7 cellular contexts compared by ENCODE assay signal in the genomic region with DNA sequence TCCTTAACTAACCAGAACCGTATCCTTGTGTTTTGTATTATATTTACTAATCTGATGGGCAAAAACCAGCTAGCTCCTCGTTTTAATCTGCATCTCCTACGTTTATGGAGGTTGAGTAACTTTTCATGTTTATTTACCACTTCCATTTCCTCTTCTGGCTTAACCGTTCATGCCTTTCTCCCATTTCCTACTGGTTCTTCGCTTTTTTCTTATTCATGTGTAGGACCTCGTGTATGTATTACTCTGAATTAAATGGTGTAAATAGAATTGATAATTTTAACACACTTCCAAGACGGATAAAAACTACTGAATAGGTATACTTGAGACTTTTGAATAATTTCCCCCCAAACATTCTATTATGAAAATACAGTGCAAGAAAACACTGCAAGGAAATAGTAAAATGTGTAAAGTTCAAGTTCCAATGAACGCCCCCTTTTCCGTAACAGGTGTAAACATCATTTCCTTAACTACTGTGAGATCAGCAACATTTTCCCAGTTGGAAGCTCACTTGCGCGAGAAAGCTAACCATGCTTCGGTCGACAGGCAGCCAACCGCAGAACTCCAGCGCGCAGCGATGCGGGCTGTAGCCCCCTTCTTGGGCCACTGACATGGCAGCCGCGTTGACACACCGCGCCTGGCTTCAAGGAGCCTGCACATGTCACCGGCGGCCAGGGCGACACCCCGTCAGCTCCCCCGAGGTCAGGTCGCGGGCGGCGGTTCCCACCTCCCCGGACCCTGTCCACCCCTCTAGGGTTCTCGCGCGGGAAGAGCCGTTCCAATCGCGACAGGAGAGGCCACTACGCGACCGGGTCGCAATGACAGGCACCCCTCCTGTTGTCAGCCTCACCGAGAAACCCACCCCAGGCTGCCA. TPM values are rescaled to one million over a fixed set of nuclear protein-coding genes. Genes with fewer than 3 reads are reported as not detected.
DNase-seq lines count a peak whose midpoint lies in the region; ATAC-seq and TF ChIP-seq lines count a peak whose summit lies in the region.

No MANE protein-coding gene starts in this region.

- intact Hi-C loops in thyroid gland (cut with DNase I): no loop called here

- no peaks in the 10 kb centered on the region for H3K9me3 ChIP-seq in thyroid gland

- H3K27ac Mint-ChIP-seq in nephron progenitor cell: peak overlapping the region; percentile 84

- peak overlapping the region; percentile 94 for H3K4me3 Mint-ChIP-seq in activated T-cell treated with anti-CD3 and anti-CD28 coated beads, Interleukin-2, amount 50 U/mL, for 4 hours
- peak overlapping the region; percentile 94 for H3K4me3 Mint-ChIP-seq in nephron progenitor cell

- ATAC-seq in GM18861 (IDR thresholded peaks at IDR 0.05; ENCODE audit: unreplicated experiment) (peak; percentile 2), HG02938 (IDR thresholded peaks at IDR 0.05; ENCODE audit: unreplicated experiment) (peak; percentile 10)
- ATAC-seq in activated T-cell treated with anti-CD3 and anti-CD28 coated beads, Interleukin-2, amount 50 U/mL, for 4 hours: peak; percentile 9 to 11

- peaks cover 5 to 17% of the 10 kb centered on the region in 2 donors for H3K4me1 ChIP-seq in thyroid gland

- peak overlapping the region; percentile 88 for H3K4me3 ChIP-seq in fibroblast of pulmonary artery (replicated peaks; ENCODE audit: low read depth, low read length)
- peak overlapping the region; percentile 80 to 94 (median 90) for H3K4me3 ChIP-seq in thyroid gland (replicated peaks in 1 of 3)

- H3K27ac ChIP-seq in thyroid gland: peak overlapping the region; percentile 85 to 88 (median 87)

- H3K4me1 Mint-ChIP-seq in activated T-cell treated with anti-CD3 and anti-CD28 coated beads, Interleukin-2, amount 50 U/mL, for 4 hours (ENCODE audit: low read depth): peaks cover 50% of the 10 kb centered on the region
- H3K4me1 Mint-ChIP-seq in nephron progenitor cell: peaks cover 31% of the 10 kb centered on the region

- DNase-seq in NCI-H748 treated with DMSO at 0.1 percent for 48 hours (lab: John Stamatoyannopoulos, UW) (peak; percentile 9), fibroblast of pulmonary artery (ENCODE audit: low read depth) (peak; percentile 39), nephron progenitor cell (peak; percentile 69), thyroid gland (peak; percentile 32 to 48)
- DNase-seq in activated T-cell treated with anti-CD3 and anti-CD28 coated beads, Interleukin-2, amount 50 U/mL, for 4 hours: peak; percentile 28

- H3K36me3 Mint-ChIP-seq in activated T-cell treated with anti-CD3 and anti-CD28 coated beads, Interleukin-2, amount 50 U/mL, for 4 hours (ENCODE audit: insufficient read depth): peaks cover 2% of the 10 kb centered on the region
- no peaks in the 10 kb centered on the region for H3K36me3 Mint-ChIP-seq in nephron progenitor cell (ENCODE audit: low read depth)

- H3K36me3 ChIP-seq in thyroid gland: no peaks in the 10 kb centered on the region

- H3K27me3 ChIP-seq in thyroid gland: no peaks in the 10 kb centered on the region

- TF ChIP-seq CTCF in fibroblast of pulmonary artery (IDR thresholded peaks at IDR 0.05; ENCODE audit: low read length, missing control alignments) (no peak), nephron progenitor cell (IDR thresholded peaks at IDR 0.05) (no peak), thyroid gland (IDR thresholded peaks at IDR 0.05) (no peak)

- no peak for TF ChIP-seq POLR2A in thyroid gland (IDR thresholded peaks at IDR 0.05)

- peaks cover 2% of the 10 kb centered on the region for H3K27me3 Mint-ChIP-seq in activated T-cell treated with anti-CD3 and anti-CD28 coated beads, Interleukin-2, amount 50 U/mL, for 4 hours (ENCODE audit: low read depth)
- peaks cover 18% of the 10 kb centered on the region for H3K27me3 Mint-ChIP-seq in nephron progenitor cell (ENCODE audit: low read depth, poor library complexity)

- no peaks in the 10 kb centered on the region for H3K9me3 Mint-ChIP-seq in activated T-cell treated with anti-CD3 and anti-CD28 coated beads, Interleukin-2, amount 50 U/mL, for 4 hours
- no peaks in the 10 kb centered on the region for H3K9me3 Mint-ChIP-seq in nephron progenitor cell

- 3 to 5% methylated on average over 20 to 26 of the region's 43 CpGs for WGBS in thyroid gland, 2 donors

RNA-seq across cellular contexts. Expression of gene EDEM3, which starts 0.8 kb away (rescaled TPM):
- 10 to 100 TPM; 18.0 to 20.4 (median 19.1) TPM for total RNA-seq in activated T-cell treated with anti-CD3 and anti-CD28 coated beads, Interleukin-2, amount 50 U/mL, for 4 hours
- 10 to 100 TPM; 29.3 to 43.0 (median 35.9) TPM for total RNA-seq in thyroid gland

Comparison
In these comparisons a context has a peak if more than half of its experiments do, and no peak if none do; other contexts are left out.
1. Peak in every context shown above with its lines: DNase-seq, ATAC-seq, H3K4me3 ChIP-seq and H3K27ac ChIP-seq.
2. DNase-seq: peak in every context shown above with its lines; median percentile 69 in nephron progenitor cell; 40 in thyroid gland; 39 in fibroblast of pulmonary artery; 28 in activated T-cell treated with anti-CD3 and anti-CD28 coated beads, Interleukin-2, amount 50 U/mL, for 4 hours; 9 in NCI-H748 treated with DMSO at 0.1 percent for 48 hours.